ENCODE assay signal across 20 cellular contexts in genomic region chr1:202645097-202645476, GRCh38.
DNase-seq lines count a peak whose midpoint lies in the region; ATAC-seq, FAIRE-seq and TF ChIP-seq lines count a peak whose summit lies in the region.
"Had no signal": no experiment of that assay in that cellular context is flagged by ENCODE, and none has a peak within 500 bp of the region (broad histone marks: within the 10 kb centered on the region; RNA-seq: fewer than 3 reads in every experiment).

No MANE protein-coding gene starts in this region.

- in situ Hi-C loops in HepG2 (cut with HindIII; ENCODE audit: extremely low pct_ligation_motif_present, low pct_unique_long_range_greater_than_20kb) = no loop called here

- H3K36me3 Mint-ChIP-seq in WTC11 (no peaks in the 10 kb centered on the region), mesothelial cell of epicardium (no peaks in the 10 kb centered on the region)
- H3K36me3 Mint-ChIP-seq: CD8-positive, alpha-beta T cell had no signal

- H3K4me3 Mint-ChIP-seq in WTC11 (peak overlapping the region; percentile 89), mesothelial cell of epicardium (peak overlapping the region; percentile 71)

- CTCF ChIA-PET in WTC11 (lab: Charles Lee) (interaction anchor here (2.0 kb wide), 1 partner anchor 144 kb away, joined by 5 read pairs; no protein-coding TSS in a partner anchor), HepG2 (lab: Yijun Ruan, JAX; ENCODE audit: low intra/inter-chr PET ratio, low total read pairs) (no interaction called here)

- no peaks in the 10 kb centered on the region for H3K9me3 ChIP-seq in HepG2 (ENCODE audit: low read length)
- H3K9me3 ChIP-seq: BE2C, SJCRH30 had no signal

- H3K27ac Mint-ChIP-seq in WTC11 = no peak overlapping the region
- no peak overlapping the region for H3K27ac Mint-ChIP-seq in mesothelial cell of epicardium
- H3K27ac Mint-ChIP-seq: CD8-positive, alpha-beta T cell had no signal

- no peak for FAIRE-seq in HepG2 (lab: Jason Lieb, UNC)
- FAIRE-seq: D721Med had no signal

- intact Hi-C loops in HepG2 (cut with micrococcal nuclease; ENCODE audit: unreplicated experiment) = no loop called here
- intact Hi-C loops in posterior vena cava (cut with DNase I) = no loop called here

- H4K20me1 ChIP-seq in HepG2 (ENCODE audit: insufficient read depth, low read length) = 0 out of 2 replicates have a peak, but pooled peaks cover 2% of the 10 kb centered on the region

- H3K79me2 ChIP-seq in HepG2 (ENCODE audit: insufficient read depth, low read length) = no peaks in the 10 kb centered on the region

- H2AFZ ChIP-seq in HepG2 (ENCODE audit: low read length) = no peak overlapping the region
- H2AFZ ChIP-seq: PC-9 had no signal

- peak; percentile 40 for DNase-seq in NCI-H2107 (lab: John Stamatoyannopoulos, UW)
- no peak for DNase-seq in NCI-H2107 treated with DMSO at 0.1 percent for 48 hours (lab: John Stamatoyannopoulos, UW; ENCODE audit: unreplicated experiment)
- no peak for DNase-seq in WTC11 (ENCODE audit: low spot score)
- DNase-seq in mesothelial cell of epicardium (ENCODE audit: low spot score in 2 of 2, unreplicated experiment in 2 of 2) = no peak
- DNase-seq in HepG2 (ENCODE audit: low spot score) = no peak
- no peak for DNase-seq in AML-193 (lab: John Stamatoyannopoulos, UW)
- DNase-seq in posterior vena cava (ENCODE audit: low spot score) = no peak
- DNase-seq: BE2C; CD8-positive, alpha-beta T cell; DMS79 treated with DMSO at 0.1 percent for 48 hours; Karpas-422; NCI-H1105 treated with DMSO at 0.1 percent for 48 hours; NCI-H1694 treated with DMSO at 0.1 percent for 48 hours; NCI-H510A; NCI-H82; PC-9 had no signal

- TF ChIP-seq RAD21 in HepG2 (CRISPR knock-in tag; IDR thresholded peaks at IDR 0.05) = no peak

- POLR2A ChIA-PET in WTC11 (lab: Charles Lee) (interaction anchor here (0.6 kb wide), 1 partner anchor 326 kb away, joined by 4 read pairs; no protein-coding TSS in a partner anchor), HepG2 (lab: Yijun Ruan, JAX) (no interaction called here)

- peaks cover 8 to 58% of the 10 kb centered on the region in 2 experiments for H3K27me3 ChIP-seq in HepG2 (ENCODE audit: control insufficient read depth in 1 of 2, insufficient read depth in 2 of 2, low read length in 2 of 2)

- no TSS peak for BruUV-seq in HepG2 (replicated peaks; lab: Mats Ljungman, UMichigan)

- no peak for TF ChIP-seq CTCF in WTC11 (IDR thresholded peaks at IDR 0.05)
- TF ChIP-seq CTCF in mesothelial cell of epicardium (IDR thresholded peaks at IDR 0.05; ENCODE audit: unreplicated experiment) = no peak
- no peak for TF ChIP-seq CTCF in HepG2 (CRISPR knock-in tag; IDR thresholded peaks at IDR 0.05)

- H3K9me3 Mint-ChIP-seq in WTC11 (no peaks in the 10 kb centered on the region), mesothelial cell of epicardium (no peaks in the 10 kb centered on the region)
- H3K9me3 Mint-ChIP-seq: CD8-positive, alpha-beta T cell had no signal

- no peak for TF ChIP-seq POLR2A in HepG2 (IDR thresholded peaks at IDR 0.05; ENCODE audit: insufficient read depth in 1 of 2, low read depth in 2 of 2, low read length in 2 of 2)

- TF ChIP-seq EP300 in HepG2 (IDR thresholded peaks at IDR 0.05; ENCODE audit: low read depth in 2 of 2, low read length in 2 of 2) (no peak), HepG2 (CRISPR knock-in tag; IDR thresholded peaks at IDR 0.05; ENCODE audit: borderline replicate concordance) (no peak)

- no peaks in the 10 kb centered on the region for H3K36me3 ChIP-seq in HepG2 (replicated peaks in 1 of 2; ENCODE audit: control insufficient read depth in 1 of 2, insufficient read depth in 2 of 2, low read length in 2 of 2)
- H3K36me3 ChIP-seq: BE2C, SJCRH30 had no signal

- 0% methylated on average over 6 of the region's 6 CpGs for WGBS in HepG2 (ENCODE audit: low lambda C conversion rate)

- H3K9ac ChIP-seq in HepG2 (ENCODE audit: insufficient read depth, low read depth, low read length) = no peak overlapping the region

- ATAC-seq in WTC11 (no peak), HepG2 (no peak), HG03469 (IDR thresholded peaks at IDR 0.05; ENCODE audit: unreplicated experiment) (no peak)
- ATAC-seq: CD8-positive, alpha-beta T cell had no signal

- no peak overlapping the region for H3K4me2 ChIP-seq in HepG2 (ENCODE audit: low read depth, low read length)
- H3K4me2 ChIP-seq: PC-9 had no signal

- peaks cover 40% of the 10 kb centered on the region for H3K4me1 Mint-ChIP-seq in WTC11
- peaks cover 21% of the 10 kb centered on the region for H3K4me1 Mint-ChIP-seq in mesothelial cell of epicardium

- no peak overlapping the region for H3K4me3 ChIP-seq in HepG2 (replicated peaks in 1 of 3; ENCODE audit: insufficient read depth in 1 of 3, low read depth in 2 of 3, low read length in 3 of 3)
- H3K4me3 ChIP-seq: PC-9, SJCRH30 had no signal

- peaks cover 19% of the 10 kb centered on the region for H3K4me1 ChIP-seq in HepG2 (ENCODE audit: insufficient read depth, low read length)

- no peak overlapping the region for H3K27ac ChIP-seq in HepG2 (ENCODE audit: extremely low read length, insufficient read depth, low read length)
- H3K27ac ChIP-seq: 22Rv1, PC-9, SJCRH30 had no signal

- peaks cover 53% of the 10 kb centered on the region for H3K27me3 Mint-ChIP-seq in WTC11 (ENCODE audit: low read depth)
- peaks cover 96% of the 10 kb centered on the region for H3K27me3 Mint-ChIP-seq in mesothelial cell of epicardium (ENCODE audit: low read depth)

TF ChIP-seq in WTC11, 78 proteins besides CTCF, POLR2A, EP300 and RAD21 (continues in another document):
- TF ChIP-seq ERG (CRISPR knock-in tag; IDR thresholded peaks at IDR 0.05) (no peak), TCF7 (CRISPR knock-in tag; IDR thresholded peaks at IDR 0.05; ENCODE audit: low read depth) (no peak), ZNF232 (CRISPR knock-in tag; IDR thresholded peaks at IDR 0.05) (no peak), E2F1 (CRISPR knock-in tag; IDR thresholded peaks at IDR 0.05) (no peak)

TF ChIP-seq in HepG2, 621 proteins besides CTCF, POLR2A, EP300 and RAD21:
- no peak for TF ChIP-seq ZFAT (CRISPR knock-in tag; conservative IDR thresholded peaks at IDR 0.05)
- TF ChIP-seq MATR3 (CRISPR knock-in tag; IDR thresholded peaks at IDR 0.05) = no peak
- no peak for TF ChIP-seq ZNF251 (CRISPR knock-in tag; IDR thresholded peaks at IDR 0.05)
- TF ChIP-seq HCFC1 (IDR thresholded peaks at IDR 0.05; ENCODE audit: low read depth, low read length) = no peak
- no peak for TF ChIP-seq SNAPC5 (CRISPR knock-in tag; IDR thresholded peaks at IDR 0.05; ENCODE audit: borderline replicate concordance)
- TF ChIP-seq PAX8 (CRISPR knock-in tag; IDR thresholded peaks at IDR 0.05; ENCODE audit: borderline replicate concordance) = no peak
- TF ChIP-seq ZNF83 (CRISPR knock-in tag; IDR thresholded peaks at IDR 0.05; ENCODE audit: borderline replicate concordance) = no peak
- TF ChIP-seq FOXJ3 (CRISPR knock-in tag; IDR thresholded peaks at IDR 0.05; ENCODE audit: borderline replicate concordance) = no peak
- no peak for TF ChIP-seq CEBPB (IDR thresholded peaks at IDR 0.05; ENCODE audit: borderline replicate concordance, low read depth, low read length)
- no peak for TF ChIP-seq RFX1 (IDR thresholded peaks at IDR 0.05)
- TF ChIP-seq MAZ (IDR thresholded peaks at IDR 0.05; ENCODE audit: borderline replicate concordance, low read depth, low read length) = no peak
- no peak for TF ChIP-seq MAZ (CRISPR knock-in tag; IDR thresholded peaks at IDR 0.05; ENCODE audit: low read depth)
